14 cellular contexts compared by ENCODE assay signal in the genomic region with DNA sequence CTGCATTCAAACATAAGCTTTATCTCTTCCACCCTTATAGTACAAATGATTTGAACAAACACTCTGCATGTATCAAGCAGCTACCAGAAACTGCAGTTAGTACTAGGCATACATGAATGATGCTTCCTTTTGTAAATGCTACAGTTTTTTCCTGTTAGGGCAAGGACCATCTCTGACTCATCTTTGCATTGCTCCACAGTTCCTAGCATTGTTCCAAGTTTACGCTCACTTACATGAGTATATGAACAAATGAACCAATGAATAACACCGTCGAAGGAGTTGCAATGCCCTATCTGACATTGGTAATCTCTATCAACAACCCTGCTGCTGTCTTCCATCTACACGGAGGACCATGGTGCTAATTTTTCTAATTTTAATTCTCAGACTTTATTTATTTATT. TPM values are rescaled to one million over a fixed set of nuclear protein-coding genes. Genes with fewer than 3 reads are reported as not detected.
A peak's percentile ranks its signal among the peaks of the same experiment; 100 is the strongest.
DNase-seq lines count a peak whose midpoint lies in the region; ATAC-seq, FAIRE-seq and TF ChIP-seq lines count a peak whose summit lies in the region.
"Had no signal": no experiment of that assay in that cellular context is flagged by ENCODE, and none has a peak within 500 bp of the region (broad histone marks: within the 10 kb centered on the region; RNA-seq: fewer than 3 reads in every experiment).

No MANE protein-coding gene starts in this region.

- TF ChIP-seq RAD21 in IMR-90 (IDR thresholded peaks at IDR 0.05; ENCODE audit: low read length) = no peak

- H2AK5ac ChIP-seq in IMR-90 (ENCODE audit: low read depth, low read length) = peak overlapping the region; percentile 34; the same call in 1 of the 2 replicates

- in situ Hi-C loops in IMR-90 (cut with MboI; ENCODE audit: low sequenced_read_pairs) (no loop called here), mammary epithelial cell (cut with MboI; ENCODE audit: low sequenced_read_pairs in 2 of 2) (no loop called here)

- no peak overlapping the region for H2AK9ac ChIP-seq in IMR-90 (replicated peaks; ENCODE audit: low read depth, low read length, poor library complexity)

- TF ChIP-seq CTCF in AG04449 (IDR thresholded peaks at IDR 0.05; ENCODE audit: insufficient read depth, low read length, missing control alignments) (no peak), IMR-90 (conservative IDR thresholded peaks at IDR 0.05; ENCODE audit: low read depth, low read length) (no peak), mammary epithelial cell (conservative IDR thresholded peaks at IDR 0.05 in 1 of 2, IDR thresholded peaks at IDR 0.05 in 1 of 2; ENCODE audit: extremely low read depth in 1 of 2, insufficient read depth in 1 of 2, low read depth in 1 of 2, low read length in 2 of 2) (no peak), mesothelial cell of epicardium (IDR thresholded peaks at IDR 0.05; ENCODE audit: unreplicated experiment) (no peak), pancreas (IDR thresholded peaks at IDR 0.05) (no peak)

- H3K27me3 Mint-ChIP-seq in mesothelial cell of epicardium (ENCODE audit: low read depth) = no peaks in the 10 kb centered on the region

- no peak overlapping the region for H3K27ac Mint-ChIP-seq in mesothelial cell of epicardium

- H2BK5ac ChIP-seq in IMR-90 (ENCODE audit: low read depth, low read length, poor library complexity, severe bottlenecking) = no peak overlapping the region

- no peak for ATAC-seq in IMR-90 (ENCODE audit: low read depth)
- no peak for ATAC-seq in pancreas

- H4K20me1 ChIP-seq in IMR-90 (ENCODE audit: insufficient read depth, low read length) = peaks cover 2% of the 10 kb centered on the region; the same call in 1 of the 2 replicates
- H4K20me1 ChIP-seq in mammary epithelial cell (ENCODE audit: insufficient read depth, low read length) = no peaks in the 10 kb centered on the region

- H3K18ac ChIP-seq in IMR-90 (ENCODE audit: low read depth, low read length) = no peak overlapping the region

- H3K4me1 ChIP-seq in IMR-90 (ENCODE audit: control insufficient read depth, insufficient read depth, low read length) (peaks cover 8% of the 10 kb centered on the region), mammary epithelial cell (ENCODE audit: insufficient read depth, low read length) (peaks cover 41% of the 10 kb centered on the region), pancreas (peaks cover 7 to 17% (median 9%) of the 10 kb centered on the region in 3 donors)

- H3K14ac ChIP-seq in IMR-90 (replicated peaks; ENCODE audit: low read depth, low read length) = no peak overlapping the region

- POLR2A ChIA-PET in AG04449 (lab: Yijun Ruan, JAX) (no interaction called here), IMR-90 (lab: Charles Lee; ENCODE audit: unreplicated experiment) (no interaction called here)

- 71% methylated on average over 1 of the region's 4 CpGs; no CpG with 5 or more reads in 1 of the 2 experiments for WGBS in IMR-90 (ENCODE audit: extremely low coverage in 2 of 2, insufficient read length in 1 of 2), 2 experiments
- WGBS in mammary epithelial cell (ENCODE audit: low coverage, missing lambda C conversion rate) = 10% methylated on average over 4 of the region's 4 CpGs
- WGBS in pancreas, 2 donors = 83 to 85% methylated on average over 4 of the region's 4 CpGs

- peaks cover 20 to 29% of the 10 kb centered on the region in 2 experiments for H3K79me1 ChIP-seq in IMR-90 (ENCODE audit: low read depth in 1 of 2, low read length in 2 of 2)

- dilution Hi-C loops in IMR-90 (cut with HindIII; ENCODE audit: low sequenced_read_pairs, unreplicated experiment) (no loop called here), mammary epithelial cell (cut with HindIII; ENCODE audit: low sequenced_read_pairs) (no loop called here)

- H3K36me3 Mint-ChIP-seq in mesothelial cell of epicardium = peaks cover 2% of the 10 kb centered on the region

- H3K9me1 ChIP-seq in IMR-90 (ENCODE audit: insufficient read depth, low read length) = peaks cover 4% of the 10 kb centered on the region; the same call in 1 of the 2 replicates

- 0 out of 2 replicates have a peak overlapping the region, but pooled peaks have one; percentile 23 for H2BK20ac ChIP-seq in IMR-90 (ENCODE audit: low read depth, low read length)

- no peaks in the 10 kb centered on the region for H3K36me3 ChIP-seq in IMR-90 (ENCODE audit: control insufficient read depth, insufficient read depth, low read length)
- no peaks in the 10 kb centered on the region for H3K36me3 ChIP-seq in mammary epithelial cell (ENCODE audit: insufficient read depth, low read length)
- H3K36me3 ChIP-seq in pancreas = no peaks in the 10 kb centered on the region
- H3K36me3 ChIP-seq: uterus had no signal

- H3K27ac ChIP-seq in IMR-90 (ENCODE audit: insufficient read depth, low read length) = peak overlapping the region; percentile 12; the same call in 1 of the 2 replicates
- H3K27ac ChIP-seq in mammary epithelial cell (ENCODE audit: insufficient read depth, low read depth, low read length) = peak overlapping the region; percentile 68
- no peak overlapping the region for H3K27ac ChIP-seq in pancreas
- H3K27ac ChIP-seq: BLaER1 treated with 17β-estradiol and CSF1 and Interleukin-3, amounts not matched to agents 10 nM and 100 nM; PC-9; uterus had no signal

- H3K9me3 ChIP-seq in IMR-90 (ENCODE audit: control insufficient read depth, insufficient read depth, low read length) (no peaks in the 10 kb centered on the region), mammary epithelial cell (replicated peaks; ENCODE audit: insufficient read depth, low read length) (no peaks in the 10 kb centered on the region), pancreas (no peaks in the 10 kb centered on the region)
- H3K9me3 ChIP-seq: uterus had no signal

- H3K9me3 Mint-ChIP-seq in mesothelial cell of epicardium = no peaks in the 10 kb centered on the region

- no peak overlapping the region for H4K5ac ChIP-seq in IMR-90 (ENCODE audit: low read depth, low read length)

- H4K91ac ChIP-seq in IMR-90 (ENCODE audit: insufficient read depth, low read depth, low read length) = no peak overlapping the region

- H4K8ac ChIP-seq in IMR-90 (ENCODE audit: low read depth in 2 of 2, low read length in 2 of 2) = peak overlapping the region in 1 of 2 experiments; percentile 49; a peak in 1 of 4 replicates

- TF ChIP-seq POLR2A in IMR-90 (IDR thresholded peaks at IDR 0.05; ENCODE audit: low read depth, low read length) = no peak

- peaks cover 33% of the 10 kb centered on the region for H3K4me1 Mint-ChIP-seq in mesothelial cell of epicardium

- H3K79me2 ChIP-seq in mammary epithelial cell (ENCODE audit: insufficient read depth, low read length) = peaks cover 38% of the 10 kb centered on the region

- DNase-seq in AG04449 (ENCODE audit: low read depth, low spot score) = peak; percentile 7
- DNase-seq in IMR-90 = peak; percentile 91
- DNase-seq in mammary epithelial cell = peak; percentile 95
- peak; percentile 96 for DNase-seq in iris pigment epithelial cell (ENCODE audit: low read depth)
- DNase-seq in mesothelial cell of epicardium (ENCODE audit: low spot score in 2 of 2, unreplicated experiment in 2 of 2) = no peak
- no peak for DNase-seq in NCI-H526 (lab: John Stamatoyannopoulos, UW)
- no peak for DNase-seq in DMS114 treated with DMSO at 0.1 percent for 48 hours (lab: John Stamatoyannopoulos, UW; ENCODE audit: unreplicated experiment)
- no peak for DNase-seq in pancreas
- DNase-seq: kidney, NCI-H2171, uterus had no signal

- H3K4me2 ChIP-seq in IMR-90 (ENCODE audit: low read depth, low read length) (no peak overlapping the region), mammary epithelial cell (ENCODE audit: insufficient read depth, low read depth, low read length) (peak overlapping the region; percentile 68)
- H3K4me2 ChIP-seq: BLaER1 treated with 17β-estradiol and CSF1 and Interleukin-3, amounts not matched to agents 10 nM and 100 nM; PC-9 had no signal

- H3K4me3 Mint-ChIP-seq in mesothelial cell of epicardium = no peak overlapping the region

- 0 out of 2 replicates have a peak overlapping the region, but pooled peaks have one; percentile 10 for H3K9ac ChIP-seq in IMR-90 (ENCODE audit: low read depth, low read length)
- H3K9ac ChIP-seq in mammary epithelial cell (ENCODE audit: insufficient read depth, low read length) = no peak overlapping the region
- H3K9ac ChIP-seq: BLaER1 treated with 17β-estradiol and CSF1 and Interleukin-3, amounts not matched to agents 10 nM and 100 nM had no signal

- H2AFZ ChIP-seq in IMR-90 (replicated peaks; ENCODE audit: low read length, poor library complexity) (no peak overlapping the region), mammary epithelial cell (ENCODE audit: low read depth, low read length) (peak overlapping the region; percentile 29)
- H2AFZ ChIP-seq: PC-9 had no signal

- CTCF ChIA-PET in AG04449 (lab: Yijun Ruan, JAX) (interaction anchor here (1.1 to 5.7 kb wide), 4 partner anchors 57 to 259 kb away, joined by 3 to 57 read pairs (median 10); no protein-coding TSS in a partner anchor), IMR-90 (lab: Yijun Ruan, JAX) (no interaction called here), mammary epithelial cell (lab: Charles Lee; ENCODE audit: low non-redundant PET) (no interaction called here)

- H3K4ac ChIP-seq in IMR-90 (ENCODE audit: low read depth, low read length) = peak overlapping the region; percentile 34; the same call in 1 of the 2 replicates

- no peak overlapping the region for H3K56ac ChIP-seq in IMR-90 (ENCODE audit: extremely low read depth, insufficient read depth, low read length)

- no peak overlapping the region; the same call in 1 of the 2 replicates for H2BK120ac ChIP-seq in IMR-90 (ENCODE audit: low read depth, low read length)

- 0 out of 3 replicates have a peak overlapping the region, but pooled peaks have one; percentile 16 for H2BK15ac ChIP-seq in IMR-90 (ENCODE audit: low read depth, low read length)

- FAIRE-seq in pancreas (lab: Jason Lieb, UNC) = no peak
- FAIRE-seq: kidney, TTC549 had no signal

- no peak overlapping the region for H3K23ac ChIP-seq in IMR-90 (ENCODE audit: low read depth, low read length)

- BruUV-seq in IMR-90 (replicated peaks; lab: Mats Ljungman, UMichigan) (no TSS peak), mammary epithelial cell (replicated peaks; lab: Mats Ljungman, UMichigan) (no TSS peak)

- intact Hi-C loops in IMR-90 (cut with micrococcal nuclease) = loop anchor here (5.0 kb wide), 1 partner anchor 180 kb away; a partner anchor contains a TSS
- intact Hi-C loops in mammary epithelial cell (cut with micrococcal nuclease) = no loop called here
- intact Hi-C loops in pancreas (cut with DNase I) = no loop called here

- H3K4me3 ChIP-seq in AG04449 (ENCODE audit: low read depth, low read length) (no peak overlapping the region), IMR-90 (ENCODE audit: insufficient read depth, low read depth, low read length) (no peak overlapping the region), mammary epithelial cell (replicated peaks in 1 of 3; ENCODE audit: insufficient read depth in 1 of 3, low read depth in 2 of 3, low read length in 3 of 3) (no peak overlapping the region), pancreas (no peak overlapping the region)
- H3K4me3 ChIP-seq: BLaER1 treated with 17β-estradiol and CSF1 and Interleukin-3, amounts not matched to agents 10 nM and 100 nM; PC-9; uterus had no signal

- no peaks in the 10 kb centered on the region for H3K27me3 ChIP-seq in IMR-90 (ENCODE audit: control insufficient read depth, insufficient read depth, low read length)
- no peaks in the 10 kb centered on the region for H3K27me3 ChIP-seq in mammary epithelial cell (ENCODE audit: insufficient read depth, low read length)
- no peaks in the 10 kb centered on the region for H3K27me3 ChIP-seq in pancreas
- H3K27me3 ChIP-seq: uterus had no signal

RNA-seq across cellular contexts. Expression of a gene that starts 2.1 kb away (rescaled TPM):
- 40.9 and 43.9 TPM in 2 replicates for total RNA-seq in IMR-90 (2012; rRNA removed)
- polyA plus RNA-seq in IMR-90 (2012; rRNA removed) = 54.9 and 62.2 TPM in 2 replicates
- 20.6 and 38.1 TPM in 2 replicates for polyA plus RNA-seq in IMR-90 (2012; cell fraction: cytosol; rRNA removed)
- polyA plus RNA-seq in IMR-90 (2012; cell fraction: nucleus; rRNA removed; ENCODE audit: low replicate concordance) = 5.9 and 36.0 TPM in 2 replicates
- total RNA-seq in mammary epithelial cell = 100 to 1,000 TPM in 1 of 2 donors, 10 to 100 TPM in 1; 48.2 to 137 TPM
- 107 TPM for polyA plus RNA-seq in mammary epithelial cell
- 97.8 TPM for polyA minus RNA-seq in mammary epithelial cell
- 111 to 119 TPM (median 111 TPM) in 3 replicates for total RNA-seq in mesothelial cell of epicardium
- total RNA-seq in pancreas = 10 to 100 TPM; 15.9 to 27.4 (median 22.7) TPM
- 10 to 100 TPM; 21.4 to 28.7 TPM for polyA plus RNA-seq in pancreas

RNA-seq across cellular contexts. Expression of a gene that starts 3.6 kb away (rescaled TPM):
- total RNA-seq in IMR-90 (2012; rRNA removed) (46.4 and 104 TPM in 2 replicates), mammary epithelial cell (10 to 100 TPM; 49.0 to 52.4 TPM), mesothelial cell of epicardium (36.8 to 47.3 TPM (median 42.8 TPM) in 3 replicates), pancreas (10 to 100 TPM in 4 of 6 donors, 1 to 10 TPM in 2; 5.7 to 17.8 (median 11.8) TPM)
- polyA plus RNA-seq in IMR-90 (2012; rRNA removed) (25.7 and 32.5 TPM in 2 replicates), mammary epithelial cell (56.3 TPM), pancreas (1 to 10 TPM; 5.0 to 9.7 TPM)
- 7.7 and 10.6 TPM in 2 replicates for polyA plus RNA-seq in IMR-90 (2012; cell fraction: cytosol; rRNA removed)
- 1.8 and 4.3 TPM in 2 replicates for polyA plus RNA-seq in IMR-90 (2012; cell fraction: nucleus; rRNA removed; ENCODE audit: low replicate concordance)
- 8.8 TPM for polyA minus RNA-seq in mammary epithelial cell

Comparison
In these comparisons a context has a peak if more than half of its experiments do, and no peak if none do; other contexts are left out.
1. DNase-seq: peak in AG04449 (single experiment), IMR-90 (single experiment), mammary epithelial cell (single experiment) and iris pigment epithelial cell (single experiment); none in mesothelial cell of epicardium (0 of 2), NCI-H526 (0 of 2), DMS114 treated with DMSO at 0.1 percent for 48 hours (single experiment) and pancreas (0 of 6).
2. H3K27ac ChIP-seq: peak in IMR-90 (single experiment) and mammary epithelial cell (single experiment); none in pancreas (0 of 4).